Comparison of ENCODE assay signal across 19 cellular contexts in the genomic region with DNA sequence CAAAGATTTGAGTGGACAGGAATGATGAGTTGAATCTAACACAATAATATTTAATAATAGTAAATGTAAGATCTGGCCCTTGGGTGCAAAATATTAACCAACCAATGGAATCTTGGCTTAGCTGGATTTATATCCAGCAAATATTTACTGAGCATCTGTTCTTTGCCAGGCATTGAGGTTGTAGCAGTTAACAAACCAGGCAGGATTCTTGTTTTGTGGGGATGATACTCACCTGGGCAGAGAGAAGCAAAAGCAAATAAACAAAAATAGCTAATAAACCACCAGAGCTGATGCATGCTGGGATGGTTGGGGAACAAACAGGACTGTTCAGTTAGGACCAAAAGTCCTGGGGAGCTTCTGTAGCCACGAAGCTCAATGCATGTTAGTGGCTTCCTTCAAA.
DNase-seq lines count a peak whose midpoint lies in the region; ATAC-seq and TF ChIP-seq lines count a peak whose summit lies in the region.
"Had no signal": no experiment of that assay in that cellular context is flagged by ENCODE, and none has a peak within 500 bp of the region (broad histone marks: within the 10 kb centered on the region; RNA-seq: fewer than 3 reads in every experiment).

No MANE protein-coding gene starts in this region.

- no peak for TF ChIP-seq EP300 in esophagus muscularis mucosa (IDR thresholded peaks at IDR 0.05)

- H4K20me1 ChIP-seq in GM23338 (replicated peaks; ENCODE audit: insufficient read depth): no peaks in the 10 kb centered on the region
- H4K20me1 ChIP-seq: BLaER1 treated with 17β-estradiol and CSF1 and Interleukin-3, amounts not matched to agents 10 nM and 100 nM had no signal

- H3K79me2 ChIP-seq in GM23338 (replicated peaks; ENCODE audit: insufficient read depth): no peaks in the 10 kb centered on the region

- intact Hi-C loops in esophagus muscularis mucosa (cut with DNase I): no loop called here
- intact Hi-C loops in prostate gland (cut with DNase I): no loop called here

- no peak overlapping the region for H3K4me2 ChIP-seq in GM23338
- H3K4me2 ChIP-seq: A549; BLaER1 treated with 17β-estradiol and CSF1 and Interleukin-3, amounts not matched to agents 10 nM and 100 nM had no signal

- H3K27ac ChIP-seq in GM23338 (ENCODE audit: low read depth): no peak overlapping the region
- H3K27ac ChIP-seq in esophagus muscularis mucosa (replicated peaks in 1 of 4): no peak overlapping the region
- no peak overlapping the region for H3K27ac ChIP-seq in prostate gland
- H3K27ac ChIP-seq: 22Rv1; A549; BLaER1 treated with 17β-estradiol and CSF1 and Interleukin-3, amounts not matched to agents 10 nM and 100 nM; C4-2B had no signal

- H3F3A ChIP-seq in GM23338 (replicated peaks; ENCODE audit: low read depth): no peaks in the 10 kb centered on the region

- no peak overlapping the region for H3K4me3 ChIP-seq in GM23338
- H3K4me3 ChIP-seq in esophagus muscularis mucosa: no peak overlapping the region
- no peak overlapping the region for H3K4me3 ChIP-seq in prostate gland
- H3K4me3 ChIP-seq: A549; BLaER1 treated with 17β-estradiol and CSF1 and Interleukin-3, amounts not matched to agents 10 nM and 100 nM had no signal

- DNase-seq in DMS53 (lab: John Stamatoyannopoulos, UW) (peak; percentile 2), DMS53 treated with DMSO at 0.1 percent for 48 hours (lab: John Stamatoyannopoulos, UW; ENCODE audit: unreplicated experiment) (no peak), GM23338 (ENCODE audit: low spot score) (no peak), esophagus muscularis mucosa (ENCODE audit: extremely low spot score) (peak; percentile 39), prostate gland (ENCODE audit: low spot score) (peak; percentile 30), OCI-M1 (lab: John Stamatoyannopoulos, UW) (no peak)
- no peak for DNase-seq in activated T-cell treated with anti-CD3 and anti-CD28 coated beads, Interleukin-2, amount 50 U/mL, for 24 hours
- DNase-seq: AML-193; Caco-2; Calu3; CD4-positive, alpha-beta T cell; CD8-positive, alpha-beta T cell; DMS79 treated with DMSO at 0.1 percent for 48 hours; GF-D8 had no signal

- no peak overlapping the region for H3K27ac Mint-ChIP-seq in GM23338
- H3K27ac Mint-ChIP-seq in activated T-cell treated with anti-CD3 and anti-CD28 coated beads, Interleukin-2, amount 50 U/mL, for 24 hours: no peak overlapping the region
- H3K27ac Mint-ChIP-seq: B cell; CD4-positive, alpha-beta T cell; CD8-positive, alpha-beta T cell had no signal

- H3K27me3 ChIP-seq in GM23338 (ENCODE audit: insufficient read depth): no peaks in the 10 kb centered on the region
- peaks cover 0 to 12% (median 0%) of the 10 kb centered on the region in 4 donors for H3K27me3 ChIP-seq in esophagus muscularis mucosa
- H3K27me3 ChIP-seq in prostate gland (replicated peaks; ENCODE audit: insufficient read depth): no peaks in the 10 kb centered on the region
- H3K27me3 ChIP-seq: BLaER1 treated with 17β-estradiol and CSF1 and Interleukin-3, amounts not matched to agents 10 nM and 100 nM had no signal

- no peaks in the 10 kb centered on the region for H3K36me3 ChIP-seq in GM23338 (ENCODE audit: insufficient read depth)
- no peaks in the 10 kb centered on the region for H3K36me3 ChIP-seq in esophagus muscularis mucosa
- no peaks in the 10 kb centered on the region for H3K36me3 ChIP-seq in prostate gland
- H3K36me3 ChIP-seq: BLaER1 treated with 17β-estradiol and CSF1 and Interleukin-3, amounts not matched to agents 10 nM and 100 nM had no signal

- H3K36me3 Mint-ChIP-seq in GM23338 (ENCODE audit: low read depth): no peaks in the 10 kb centered on the region
- H3K36me3 Mint-ChIP-seq in activated T-cell treated with anti-CD3 and anti-CD28 coated beads, Interleukin-2, amount 50 U/mL, for 24 hours (ENCODE audit: low read depth): no peaks in the 10 kb centered on the region
- H3K36me3 Mint-ChIP-seq: CD8-positive, alpha-beta T cell had no signal

- H3K27me3 Mint-ChIP-seq in GM23338 (ENCODE audit: insufficient read depth, low read depth, poor library complexity): peaks cover 2% of the 10 kb centered on the region
- peaks cover 10% of the 10 kb centered on the region for H3K27me3 Mint-ChIP-seq in activated T-cell treated with anti-CD3 and anti-CD28 coated beads, Interleukin-2, amount 50 U/mL, for 24 hours

- H3K9me2 ChIP-seq in GM23338 (ENCODE audit: insufficient read depth): 0 out of 2 replicates have a peak, but pooled peaks cover 8% of the 10 kb centered on the region

- H3K4me3 Mint-ChIP-seq in GM23338: no peak overlapping the region
- no peak overlapping the region for H3K4me3 Mint-ChIP-seq in activated T-cell treated with anti-CD3 and anti-CD28 coated beads, Interleukin-2, amount 50 U/mL, for 24 hours
- H3K4me3 Mint-ChIP-seq: B cell; CD4-positive, alpha-beta T cell; CD8-positive, alpha-beta T cell had no signal

- peaks cover 5% of the 10 kb centered on the region; the same call in 2 of the 3 replicates for H3K4me1 Mint-ChIP-seq in GM23338
- H3K4me1 Mint-ChIP-seq in activated T-cell treated with anti-CD3 and anti-CD28 coated beads, Interleukin-2, amount 50 U/mL, for 24 hours (ENCODE audit: low read depth): no peaks in the 10 kb centered on the region
- H3K4me1 Mint-ChIP-seq: B cell had no signal

- peaks cover 6% of the 10 kb centered on the region; the same call in 2 of the 3 replicates for H3K9me3 Mint-ChIP-seq in GM23338
- H3K9me3 Mint-ChIP-seq in activated T-cell treated with anti-CD3 and anti-CD28 coated beads, Interleukin-2, amount 50 U/mL, for 24 hours: no peaks in the 10 kb centered on the region
- H3K9me3 Mint-ChIP-seq: CD4-positive, alpha-beta T cell; CD8-positive, alpha-beta T cell had no signal

- H3K4me1 ChIP-seq in GM23338 (ENCODE audit: insufficient read depth): no peaks in the 10 kb centered on the region
- no peaks in the 10 kb centered on the region for H3K4me1 ChIP-seq in esophagus muscularis mucosa
- no peaks in the 10 kb centered on the region for H3K4me1 ChIP-seq in prostate gland (replicated peaks)
- H3K4me1 ChIP-seq: A549, Caco-2 had no signal

- H2AFZ ChIP-seq in GM23338: peak overlapping the region; percentile 84; the same call in 1 of the 2 replicates

- TF ChIP-seq POLR2A in esophagus muscularis mucosa (IDR thresholded peaks at IDR 0.05; ENCODE audit: low read depth) (no peak), prostate gland (IDR thresholded peaks at IDR 0.05) (no peak)

- 62% methylated on average over 1 of the region's 1 CpG for WGBS in esophagus muscularis mucosa
- WGBS in prostate gland: 55% methylated on average over 1 of the region's 1 CpG

- no peak for ATAC-seq in GM23338
- ATAC-seq: A549; CD8-positive, alpha-beta T cell had no signal

- TF ChIP-seq CTCF in GM23338 (conservative IDR thresholded peaks at IDR 0.05; ENCODE audit: low read depth in 2 of 2) (no peak), esophagus muscularis mucosa (IDR thresholded peaks at IDR 0.05) (no peak), prostate gland (IDR thresholded peaks at IDR 0.05) (no peak)

- H3K9me3 ChIP-seq in esophagus muscularis mucosa (peaks cover 0 to 7% (median 3%) of the 10 kb centered on the region in 4 donors), prostate gland (no peaks in the 10 kb centered on the region)
- H3K9me3 ChIP-seq: A549, Caco-2 had no signal

TF ChIP-seq in GM23338, 12 proteins besides CTCF, POLR2A, EP300 and RAD21 (continues in another document):
- TF ChIP-seq ZNF114 (CRISPR knock-in tag; IDR thresholded peaks at IDR 0.05) (no peak), EZH2phosphoT487 (IDR thresholded peaks at IDR 0.05; ENCODE audit: unreplicated experiment) (no peak), STAT1 (IDR thresholded peaks at IDR 0.05; ENCODE audit: unreplicated experiment) (no peak), EZH2 (IDR thresholded peaks at IDR 0.05; ENCODE audit: low read depth, unreplicated experiment) (no peak), CREB1 (CRISPR knock-in tag; IDR thresholded peaks at IDR 0.05; ENCODE audit: low read depth) (no peak), POLR2AphosphoS5 (IDR thresholded peaks at IDR 0.05; ENCODE audit: low read depth) (no peak), JUNB (IDR thresholded peaks at IDR 0.05; ENCODE audit: unreplicated experiment) (no peak), NANOG (IDR thresholded peaks at IDR 0.05; ENCODE audit: borderline replicate concordance) (no peak), ZNF331 (CRISPR knock-in tag; IDR thresholded peaks at IDR 0.05; ENCODE audit: low read depth) (no peak)

Comparison
In these comparisons a context has a peak if more than half of its experiments do, and no peak if none do; other contexts are left out.
1. DNase-seq: peak in DMS53 (single experiment), esophagus muscularis mucosa (single experiment) and prostate gland (single experiment); none in DMS53 treated with DMSO at 0.1 percent for 48 hours (single experiment), GM23338 (single experiment), activated T-cell treated with anti-CD3 and anti-CD28 coated beads, Interleukin-2, amount 50 U/mL, for 24 hours (single experiment) and OCI-M1 (single experiment).